Comparison of ENCODE assay signal across 7 cellular contexts in the genomic region with DNA sequence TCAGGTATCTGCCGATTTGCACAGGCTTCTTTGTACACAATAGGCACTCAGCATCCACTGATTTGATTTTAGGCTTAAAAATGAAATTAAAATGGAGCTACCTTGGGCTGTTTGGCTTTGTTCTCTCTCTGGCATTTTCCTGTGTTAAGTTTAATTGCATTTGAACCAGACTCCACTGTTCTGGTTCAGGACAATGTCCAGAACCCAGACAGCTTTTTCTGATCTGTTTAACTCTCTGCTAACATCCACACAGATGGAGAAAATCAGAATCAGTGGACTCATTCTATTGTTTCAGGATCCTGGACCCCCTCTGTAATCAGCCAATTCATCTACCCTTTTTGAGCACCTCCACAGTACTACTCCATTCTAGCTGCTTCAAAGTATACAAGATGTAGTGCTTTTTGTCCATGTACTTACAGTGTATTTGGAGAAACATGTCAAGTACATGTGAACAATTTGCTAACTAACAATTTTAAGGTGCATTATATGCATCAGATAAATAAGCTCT.
"Had no signal": no experiment of that assay in that cellular context is flagged by ENCODE, and none has a peak within 500 bp of the region (broad histone marks: within the 10 kb centered on the region; RNA-seq: fewer than 3 reads in every experiment).

No MANE protein-coding gene starts in this region.

- H3K9me3 ChIP-seq: HAP-1 had no signal

- DNase-seq: GOT3, H7, HFFc6 had no signal

- H3K36me3 ChIP-seq: HAP-1 had no signal

- ATAC-seq: HCT116, K562 had no signal

- H3K9me3 Mint-ChIP-seq: HFFc6 had no signal

- H3K4me3 Mint-ChIP-seq: HFFc6 had no signal

- H3K27ac Mint-ChIP-seq: HFFc6 had no signal

- H3K4me3 ChIP-seq: GM23248, HAP-1, K562 had no signal

- H3K27ac ChIP-seq: GM23248 had no signal

- H3K9ac ChIP-seq: GM23248 had no signal
